ENCODE assay signal across 15 cellular contexts in genomic region chr1:39148942-39149341, GRCh38.
"Had no signal": no experiment of that assay in that cellular context is flagged by ENCODE, and none has a peak within 500 bp of the region (broad histone marks: within the 10 kb centered on the region; RNA-seq: fewer than 3 reads in every experiment).

No MANE protein-coding gene starts in this region.

- H3K36me3 ChIP-seq: cardiac muscle cell, esophagus muscularis mucosa, left ventricle myocardium inferior, vagina had no signal

- DNase-seq: activated B cell treated with CpG ODN at 0.5 μM for 24 hours; activated CD4-positive, alpha-beta T cell treated with anti-CD3 and anti-CD28 coated beads for 48 hours; activated CD8-positive, alpha-beta memory T cell treated with anti-CD3 and anti-CD28 coated beads, Interleukin-2, amount 50 U/mL, for 48 hours; activated naive CD4-positive, alpha-beta T cell; activated naive CD8-positive, alpha-beta T cell treated with anti-CD3 and anti-CD28 coated beads, Interleukin-2, amount 50 U/mL, for 24 hours; activated T-cell treated with anti-CD3 and anti-CD28 coated beads, Interleukin-2, amount 50 U/mL, for 72 hours; left ventricle myocardium inferior; naive thymus-derived CD8-positive, alpha-beta T cell; nucleus accumbens; T-helper 2 cell had no signal

- ATAC-seq: activated naive CD8-positive, alpha-beta T cell treated with anti-CD3 and anti-CD28 coated beads, Interleukin-2, amount 50 U/mL, for 24 hours; activated T-cell treated with anti-CD3 and anti-CD28 coated beads, Interleukin-2, amount 50 U/mL, for 72 hours; naive thymus-derived CD8-positive, alpha-beta T cell; stimulated activated memory B cell treated with anti-CD40 and anti-IgM and Interleukin-4, amounts not matched to agents 10 μg/mL and 1 μg/mL and 100 μg/mL, for 72 hours had no signal

- H2AFZ ChIP-seq: hepatocyte had no signal

- H3K27me3 ChIP-seq: cardiac muscle cell, esophagus muscularis mucosa, hepatocyte, vagina had no signal

- H3K9me3 ChIP-seq: esophagus muscularis mucosa, left ventricle myocardium inferior, vagina had no signal

- H3K27ac ChIP-seq: cardiac muscle cell, esophagus muscularis mucosa, hepatocyte, left ventricle myocardium inferior, vagina had no signal

- H3K4me2 ChIP-seq: hepatocyte had no signal

- H3K4me3 ChIP-seq: cardiac muscle cell, esophagus muscularis mucosa, hepatocyte, left ventricle myocardium inferior, vagina had no signal
